In the genomic region with DNA sequence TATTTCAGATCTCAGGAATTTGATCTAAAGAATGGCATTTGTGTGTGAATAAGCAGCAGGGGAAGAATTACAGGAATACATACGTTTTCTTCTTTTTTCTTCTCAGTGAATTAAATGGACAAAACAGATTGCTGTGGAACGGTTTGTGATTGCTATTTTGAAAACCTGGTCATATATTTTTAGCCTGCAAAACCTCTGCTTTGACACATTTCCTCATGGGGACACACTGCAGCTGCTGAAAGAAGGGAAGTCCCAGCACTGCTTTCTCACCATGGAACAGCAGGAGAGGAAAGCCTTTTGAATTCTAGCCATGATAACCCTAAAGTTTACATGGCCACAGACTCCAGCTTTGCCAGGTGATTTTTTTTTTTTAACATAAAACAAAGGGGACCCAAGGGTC, we compare ENCODE assay signal across 19 cellular contexts.
DNase-seq lines count a peak whose midpoint lies in the region; ATAC-seq and TF ChIP-seq lines count a peak whose summit lies in the region.
"Had no signal": no experiment of that assay in that cellular context is flagged by ENCODE, and none has a peak within 500 bp of the region (broad histone marks: within the 10 kb centered on the region; RNA-seq: fewer than 3 reads in every experiment).

No MANE protein-coding gene starts in this region.

- no peak for TF ChIP-seq CTCF in brain (conservative IDR thresholded peaks at IDR 0.05)
- TF ChIP-seq CTCF in GM20000 (IDR thresholded peaks at IDR 0.05; ENCODE audit: extremely low read depth, missing control alignments), result no peak

- peak overlapping the region; percentile 65 for H3K27ac ChIP-seq in mesodermal cell (ENCODE audit: low read depth, low read length, severe bottlenecking)
- H3K27ac ChIP-seq: GM23248, vagina had no signal

- H3K36me3 Mint-ChIP-seq in brain, result no peaks in the 10 kb centered on the region
- H3K36me3 Mint-ChIP-seq: CD4-positive, CD25-positive, alpha-beta regulatory T cell had no signal

- H3K27me3 Mint-ChIP-seq in brain, result no peaks in the 10 kb centered on the region
- H3K27me3 Mint-ChIP-seq: CD4-positive, CD25-positive, alpha-beta regulatory T cell; T-helper 17 cell had no signal

- peaks cover 42% of the 10 kb centered on the region for H3K4me1 Mint-ChIP-seq in brain
- H3K4me1 Mint-ChIP-seq: T-helper 17 cell had no signal

- WGBS in mesodermal cell (ENCODE audit: insufficient coverage in 2 of 2), 2 experiments, result 80 to 100% methylated on average over 1 of the region's 2 CpGs

- peak; percentile 66 for ATAC-seq in HG03575 (IDR thresholded peaks at IDR 0.05; ENCODE audit: extremely low read depth, insufficient number of reproducible peaks, low FRiP score, unreplicated experiment)
- no peak for ATAC-seq in HG03095 (IDR thresholded peaks at IDR 0.05; ENCODE audit: unreplicated experiment)
- ATAC-seq: T-helper 17 cell had no signal

- no peak overlapping the region for H3K4me3 ChIP-seq in mesodermal cell (ENCODE audit: extremely low read depth, insufficient read depth, low read length, poor library complexity, severe bottlenecking)
- H3K4me3 ChIP-seq: GM23248, vagina had no signal

- peak overlapping the region in 3 of 5 experiments; percentile 58 to 79 (median 77) for H3K27ac Mint-ChIP-seq in brain
- H3K27ac Mint-ChIP-seq: activated T-helper 2 cell treated with anti-CD3 and anti-CD28 coated beads, Interferon-gamma antibody, Interleukin-2, Interleukin-4, amounts not matched to agents 10 μg/mL and 5 μg/mL and 100 μg/mL, durations not matched to agents 14 hours and 24 hours and 36 hours; CD4-positive, CD25-positive, alpha-beta regulatory T cell; T-helper 17 cell had no signal

- H3K4me1 ChIP-seq in mesodermal cell (ENCODE audit: control insufficient read depth, insufficient read depth, low read length, poor library complexity, severe bottlenecking), result peaks cover 13% of the 10 kb centered on the region
- H3K4me1 ChIP-seq: vagina had no signal

- peak overlapping the region in 2 of 5 experiments; percentile 47 to 52 for H3K4me3 Mint-ChIP-seq in brain
- H3K4me3 Mint-ChIP-seq: CD4-positive, CD25-positive, alpha-beta regulatory T cell; T-helper 17 cell had no signal

- no peaks in the 10 kb centered on the region for H3K36me3 ChIP-seq in mesodermal cell (ENCODE audit: control insufficient read depth, insufficient read depth, low read length)
- H3K36me3 ChIP-seq: vagina had no signal

- peaks cover 0 to 22% (median 12%) of the 10 kb centered on the region in 5 experiments for H3K9me3 Mint-ChIP-seq in brain
- H3K9me3 Mint-ChIP-seq: activated T-helper 2 cell treated with anti-CD3 and anti-CD28 coated beads, Interferon-gamma antibody, Interleukin-2, Interleukin-4, amounts not matched to agents 10 μg/mL and 5 μg/mL and 100 μg/mL, durations not matched to agents 14 hours and 24 hours and 36 hours had no signal

- H3K9me3 ChIP-seq in mesodermal cell (ENCODE audit: control insufficient read depth, low read length), result no peaks in the 10 kb centered on the region
- H3K9me3 ChIP-seq: vagina had no signal

- DNase-seq in GDM1 (lab: John Stamatoyannopoulos, UW) (peak; percentile 6), UCSD-AML1 (lab: John Stamatoyannopoulos, UW; ENCODE audit: unreplicated experiment) (no peak), GM20000 (ENCODE audit: low spot score) (no peak), retina (no peak)
- DNase-seq: activated CD4-positive, CD25-positive, alpha-beta regulatory T cell; CD4-positive, CD25-positive, alpha-beta regulatory T cell; central memory CD4-positive, alpha-beta T cell; GM23248; NCI-H146; NCI-H345; SIG-M5; stimulated activated CD4-positive, alpha-beta T cell treated with anti-CD3 and anti-CD28 coated beads, Interleukin-2, amount 100 ng/mL, for 48 hours; T-helper 17 cell had no signal
